In genomic region chr6:167894965-167895364, GRCh38 we compare ENCODE assay signal across 7 cellular contexts.
"Had no signal": no experiment of that assay in that cellular context is flagged by ENCODE, and none has a peak within 500 bp of the region (broad histone marks: within the 10 kb centered on the region; RNA-seq: fewer than 3 reads in every experiment).

No MANE protein-coding gene starts in this region.

- DNase-seq: GOT3, H7, HFFc6 had no signal

- H3K9me3 ChIP-seq: HAP-1 had no signal

- H3K4me3 ChIP-seq: HAP-1 had no signal

- ATAC-seq: HCT116, HepG2 had no signal

- H3K27ac ChIP-seq: HL-60 had no signal
